In genomic region chr21:28737671-28738279, GRCh38 we compare ENCODE assay signal across 16 cellular contexts.
A peak's percentile ranks its signal among the peaks of the same experiment; 100 is the strongest.
DNase-seq lines count a peak whose midpoint lies in the region; ATAC-seq and TF ChIP-seq lines count a peak whose summit lies in the region.
"Had no signal": no experiment of that assay in that cellular context is flagged by ENCODE, and none has a peak within 500 bp of the region (broad histone marks: within the 10 kb centered on the region; RNA-seq: fewer than 3 reads in every experiment).

No MANE protein-coding gene starts in this region.

- H3K36me3 ChIP-seq in GM23248 (ENCODE audit: low read depth) (no peaks in the 10 kb centered on the region), mesendoderm (ENCODE audit: control insufficient read depth, insufficient read depth, low read length) (no peaks in the 10 kb centered on the region), adrenal gland (replicated peaks in 1 of 2) (no peaks in the 10 kb centered on the region)
- H3K36me3 ChIP-seq: HAP-1, pancreas had no signal

- H3K18ac ChIP-seq in mesendoderm (ENCODE audit: low read length): no peak overlapping the region

- H3K4me2 ChIP-seq in GM23248 (ENCODE audit: unreplicated experiment): no peak overlapping the region
- no peak overlapping the region for H3K4me2 ChIP-seq in mesendoderm (ENCODE audit: low read length)

- no peak overlapping the region for H3K27ac Mint-ChIP-seq in stimulated activated naive CD8-positive, alpha-beta T cell treated with anti-CD3 and anti-CD28 coated beads, Interleukin-15, amount 100 ng/mL, for 72 hours
- H3K27ac Mint-ChIP-seq in naive thymus-derived CD8-positive, alpha-beta T cell: no peak overlapping the region
- H3K27ac Mint-ChIP-seq: activated T-helper 1 cell treated with anti-CD3 and anti-CD28 coated beads, Interleukin-12 subunit alpha, Interleukin-12 subunit beta, Interleukin-2, Interleukin-4 antibody, amounts not matched to agents 30 ng/mL and 10 ng/mL and 1 ng/mL, durations not matched to agents 14 hours and 24 hours and 36 hours had no signal

- H3K27ac ChIP-seq in GM23248 (no peak overlapping the region), mesendoderm (ENCODE audit: low read depth, low read length) (no peak overlapping the region), adrenal gland (no peak overlapping the region)
- H3K27ac ChIP-seq: pancreas had no signal

- H2BK120ac ChIP-seq in mesendoderm (ENCODE audit: low read depth, low read length): no peak overlapping the region

- H2AK5ac ChIP-seq in mesendoderm (ENCODE audit: low read length): no peak overlapping the region

- no peak for TF ChIP-seq POLR2A in adrenal gland (IDR thresholded peaks at IDR 0.05)

- H3K4me1 ChIP-seq in GM23248 (ENCODE audit: insufficient read depth): peaks cover 6% of the 10 kb centered on the region
- H3K4me1 ChIP-seq in mesendoderm (ENCODE audit: control insufficient read depth, low read depth, low read length): no peaks in the 10 kb centered on the region
- H3K4me1 ChIP-seq in adrenal gland (replicated peaks in 1 of 2): no peaks in the 10 kb centered on the region
- H3K4me1 ChIP-seq: pancreas had no signal

- 27 to 33% methylated on average over 2 of the region's 2 CpGs for WGBS in GM23248 (ENCODE audit: low coverage in 1 of 2, low lambda C conversion rate in 2 of 2, missing lambda C conversion rate in 2 of 2), 2 experiments
- no CpG with 5 or more reads among the region's 2 CpGs for WGBS in mesendoderm (ENCODE audit: extremely low coverage, insufficient coverage, low lambda C conversion rate)
- 56 to 80% (median 61%) methylated on average over 2 of the region's 2 CpGs for WGBS in adrenal gland, 4 donors

- no peaks in the 10 kb centered on the region for H3K79me2 ChIP-seq in GM23248 (ENCODE audit: insufficient read depth)
- no peaks in the 10 kb centered on the region for H3K79me2 ChIP-seq in mesendoderm (ENCODE audit: control insufficient read depth, insufficient read depth, low read length)

- DNase-seq in GM23248: peak; percentile 20
- peak; percentile 82 for DNase-seq in NCI-H226
- DNase-seq in dermis blood vessel endothelial cell: peak; percentile 46
- peak; percentile 30 for DNase-seq in mesendoderm
- DNase-seq in stimulated activated naive CD8-positive, alpha-beta T cell treated with anti-CD3 and anti-CD28 coated beads, Interleukin-15, amount 100 ng/mL, for 72 hours: no peak
- no peak for DNase-seq in adrenal gland
- DNase-seq in GM13976 (ENCODE audit: low spot score): no peak
- no peak for DNase-seq in naive thymus-derived CD8-positive, alpha-beta T cell
- DNase-seq: activated CD4-positive, CD25-positive, alpha-beta regulatory T cell treated with anti-CD3 and anti-CD28 coated beads, Interleukin-2, amount 50 U/mL, for 72 hours; Calu3; caudate nucleus; NCI-H524 treated with DMSO at 0.1 percent for 48 hours; pancreas; stimulated activated CD4-positive, alpha-beta T cell treated with anti-CD3 and anti-CD28 coated beads, Interleukin-4, amount 100 ng/mL, for 4 hours had no signal

- H2AFZ ChIP-seq in GM23248: peak overlapping the region; percentile 44; the same call in 1 of the 2 replicates

- H3K56ac ChIP-seq in mesendoderm (ENCODE audit: low read length): no peak overlapping the region

- H3K9me3 ChIP-seq in GM23248 (ENCODE audit: low read depth) (no peaks in the 10 kb centered on the region), adrenal gland (replicated peaks in 1 of 3) (no peaks in the 10 kb centered on the region)
- H3K9me3 ChIP-seq: HAP-1, pancreas had no signal

- H3K4ac ChIP-seq in mesendoderm (ENCODE audit: low read depth, low read length): no peak overlapping the region

- H3K9me2 ChIP-seq in GM23248 (ENCODE audit: insufficient read depth): no peaks in the 10 kb centered on the region

- peaks cover 0 to 8% (median 2%) of the 10 kb centered on the region in 3 donors for H3K36me3 Mint-ChIP-seq in naive thymus-derived CD8-positive, alpha-beta T cell

- POLR2A ChIA-PET in naive thymus-derived CD8-positive, alpha-beta T cell (lab: Charles Lee): no interaction called here

- peaks cover 15% of the 10 kb centered on the region for H3K4me1 Mint-ChIP-seq in stimulated activated naive CD8-positive, alpha-beta T cell treated with anti-CD3 and anti-CD28 coated beads, Interleukin-15, amount 100 ng/mL, for 72 hours
- H3K4me1 Mint-ChIP-seq in naive thymus-derived CD8-positive, alpha-beta T cell: peaks cover 0 to 7% (median under 1%) of the 10 kb centered on the region in 4 donors

- H2BK15ac ChIP-seq in mesendoderm (replicated peaks; ENCODE audit: low read depth): no peak overlapping the region

- H2BK5ac ChIP-seq in mesendoderm (ENCODE audit: low read length): no peak overlapping the region

- H4K5ac ChIP-seq in mesendoderm (ENCODE audit: low read length): no peak overlapping the region

- no peak overlapping the region for H3K23ac ChIP-seq in mesendoderm (ENCODE audit: low read length)

- H3K27me3 Mint-ChIP-seq in stimulated activated naive CD8-positive, alpha-beta T cell treated with anti-CD3 and anti-CD28 coated beads, Interleukin-15, amount 100 ng/mL, for 72 hours: no peaks in the 10 kb centered on the region
- no peaks in the 10 kb centered on the region for H3K27me3 Mint-ChIP-seq in naive thymus-derived CD8-positive, alpha-beta T cell

- in situ Hi-C loops in GM23248 (cut with MboI) (no loop called here), GM13976 (cut with MboI; ENCODE audit: low sequenced_read_pairs, unreplicated experiment) (loop anchor here (25.0 kb wide), 1 partner anchor 1900 kb away; the partner anchor contains the start of gene ADAMTS1)

- no peak overlapping the region for H3K9ac ChIP-seq in GM23248
- H3K9ac ChIP-seq in mesendoderm (ENCODE audit: low read length): no peak overlapping the region

- H3K9me3 Mint-ChIP-seq in stimulated activated naive CD8-positive, alpha-beta T cell treated with anti-CD3 and anti-CD28 coated beads, Interleukin-15, amount 100 ng/mL, for 72 hours: no peaks in the 10 kb centered on the region
- H3K9me3 Mint-ChIP-seq in naive thymus-derived CD8-positive, alpha-beta T cell: no peaks in the 10 kb centered on the region
- H3K9me3 Mint-ChIP-seq: activated T-helper 1 cell treated with anti-CD3 and anti-CD28 coated beads, Interleukin-12 subunit alpha, Interleukin-12 subunit beta, Interleukin-2, Interleukin-4 antibody, amounts not matched to agents 30 ng/mL and 10 ng/mL and 1 ng/mL, durations not matched to agents 14 hours and 24 hours and 36 hours had no signal

- no peaks in the 10 kb centered on the region for H3F3A ChIP-seq in GM23248 (ENCODE audit: insufficient read depth)

- intact Hi-C loops in adrenal gland (cut with DNase I): loop anchor here in 1 of 2 donors (10.0 kb wide), 1 partner anchor 393 kb away; no protein-coding TSS in a partner anchor

- no peaks in the 10 kb centered on the region for H4K20me1 ChIP-seq in GM23248 (ENCODE audit: insufficient read depth)

- no peaks in the 10 kb centered on the region for H3K27me3 ChIP-seq in GM23248 (replicated peaks; ENCODE audit: insufficient read depth)
- no peaks in the 10 kb centered on the region for H3K27me3 ChIP-seq in mesendoderm (ENCODE audit: insufficient read depth, low read length, poor library complexity)
- no peaks in the 10 kb centered on the region for H3K27me3 ChIP-seq in adrenal gland
- H3K27me3 ChIP-seq: pancreas had no signal

- no peak for ATAC-seq in stimulated activated naive CD8-positive, alpha-beta T cell treated with anti-CD3 and anti-CD28 coated beads, Interleukin-15, amount 100 ng/mL, for 72 hours
- no peak for ATAC-seq in naive thymus-derived CD8-positive, alpha-beta T cell
- ATAC-seq: pancreas had no signal

- no peaks in the 10 kb centered on the region for H3K79me1 ChIP-seq in mesendoderm (ENCODE audit: low read length)

- no peak for TF ChIP-seq CTCF in adrenal gland (IDR thresholded peaks at IDR 0.05)
- TF ChIP-seq CTCF in GM13976 (IDR thresholded peaks at IDR 0.05; ENCODE audit: borderline replicate concordance, control extremely low read depth, extremely low read depth, insufficient read depth, missing control alignments): no peak

- H4K8ac ChIP-seq in mesendoderm (ENCODE audit: low read depth, low read length): no peak overlapping the region

- no peak overlapping the region for H3K4me3 ChIP-seq in GM23248
- no peak overlapping the region for H3K4me3 ChIP-seq in mesendoderm (ENCODE audit: low read length)
- H3K4me3 ChIP-seq in adrenal gland: no peak overlapping the region
- H3K4me3 ChIP-seq: HAP-1, pancreas had no signal

- H3K4me3 Mint-ChIP-seq in stimulated activated naive CD8-positive, alpha-beta T cell treated with anti-CD3 and anti-CD28 coated beads, Interleukin-15, amount 100 ng/mL, for 72 hours: no peak overlapping the region
- H3K4me3 Mint-ChIP-seq in naive thymus-derived CD8-positive, alpha-beta T cell: no peak overlapping the region
- H3K4me3 Mint-ChIP-seq: activated T-helper 1 cell treated with anti-CD3 and anti-CD28 coated beads, Interleukin-12 subunit alpha, Interleukin-12 subunit beta, Interleukin-2, Interleukin-4 antibody, amounts not matched to agents 30 ng/mL and 10 ng/mL and 1 ng/mL, durations not matched to agents 14 hours and 24 hours and 36 hours had no signal

Comparison
In these comparisons a context has a peak if more than half of its experiments do, and no peak if none do; other contexts are left out.
1. DNase-seq: peak in GM23248 (single experiment), NCI-H226 (single experiment), dermis blood vessel endothelial cell (single experiment) and mesendoderm (single experiment); none in stimulated activated naive CD8-positive, alpha-beta T cell treated with anti-CD3 and anti-CD28 coated beads, Interleukin-15, amount 100 ng/mL, for 72 hours (0 of 2), adrenal gland (0 of 7), GM13976 (single experiment) and naive thymus-derived CD8-positive, alpha-beta T cell (0 of 10).